In genomic region chr9:33153666-33154065, GRCh38 we compare ENCODE assay signal across 8 cellular contexts. TPM values are rescaled to one million over a fixed set of nuclear protein-coding genes. Genes with fewer than 3 reads are reported as not detected.
DNase-seq lines count a peak whose midpoint lies in the region; ATAC-seq and TF ChIP-seq lines count a peak whose summit lies in the region.

No MANE protein-coding gene starts in this region.

- H3K27me3 Mint-ChIP-seq in activated T-cell treated with anti-CD3 and anti-CD28 coated beads, Interleukin-2, amount 50 U/mL, for 24 hours: no peaks in the 10 kb centered on the region
- H3K27me3 Mint-ChIP-seq in WTC11 (ENCODE audit: low read depth): no peaks in the 10 kb centered on the region
- no peaks in the 10 kb centered on the region for H3K27me3 Mint-ChIP-seq in stimulated activated naive B cell treated with anti-CD40 and anti-IgM and Interleukin-4, amounts not matched to agents 10 μg/mL and 1 μg/mL and 100 μg/mL, for 72 hours

- POLR2A ChIA-PET in WTC11 (lab: Charles Lee): no interaction called here

- peaks cover 9% of the 10 kb centered on the region for H3K4me1 ChIP-seq in BE2C

- TF ChIP-seq CTCF in WTC11 (IDR thresholded peaks at IDR 0.05) (no peak), BE2C (IDR thresholded peaks at IDR 0.05; ENCODE audit: low read depth, low read length) (no peak)

- peak overlapping the region; percentile 83 for H3K27ac Mint-ChIP-seq in activated T-cell treated with anti-CD3 and anti-CD28 coated beads, Interleukin-2, amount 50 U/mL, for 24 hours
- peak overlapping the region; percentile 70; the same call in 1 of the 2 replicates for H3K27ac Mint-ChIP-seq in WTC11
- H3K27ac Mint-ChIP-seq in stimulated activated naive B cell treated with anti-CD40 and anti-IgM and Interleukin-4, amounts not matched to agents 10 μg/mL and 1 μg/mL and 100 μg/mL, for 72 hours: peak overlapping the region; percentile 91

- H3K36me3 Mint-ChIP-seq in activated T-cell treated with anti-CD3 and anti-CD28 coated beads, Interleukin-2, amount 50 U/mL, for 24 hours (ENCODE audit: low read depth): peaks cover 6% of the 10 kb centered on the region
- H3K36me3 Mint-ChIP-seq in WTC11: no peaks in the 10 kb centered on the region
- peaks cover 13 to 21% of the 10 kb centered on the region in 2 donors for H3K36me3 Mint-ChIP-seq in stimulated activated naive B cell treated with anti-CD40 and anti-IgM and Interleukin-4, amounts not matched to agents 10 μg/mL and 1 μg/mL and 100 μg/mL, for 72 hours

- intact Hi-C loops in left colon (cut with DNase I, micrococcal nuclease): no loop called here

- no peaks in the 10 kb centered on the region for H3K9me3 Mint-ChIP-seq in activated T-cell treated with anti-CD3 and anti-CD28 coated beads, Interleukin-2, amount 50 U/mL, for 24 hours
- no peaks in the 10 kb centered on the region for H3K9me3 Mint-ChIP-seq in WTC11
- no peaks in the 10 kb centered on the region for H3K9me3 Mint-ChIP-seq in stimulated activated naive B cell treated with anti-CD40 and anti-IgM and Interleukin-4, amounts not matched to agents 10 μg/mL and 1 μg/mL and 100 μg/mL, for 72 hours

- peak; percentile 41 for ATAC-seq in HG03060 (IDR thresholded peaks at IDR 0.05; ENCODE audit: low read depth, unreplicated experiment)
- ATAC-seq in WTC11: no peak
- ATAC-seq in stimulated activated naive B cell treated with anti-CD40 and anti-IgM and Interleukin-4, amounts not matched to agents 10 μg/mL and 1 μg/mL and 100 μg/mL, for 72 hours (replicated peaks): peak; percentile 74 to 76
- ATAC-seq in left colon: no peak

- H3K4me3 ChIP-seq in BE2C (ENCODE audit: low read depth, low read length): no peak overlapping the region

- peaks cover 84% of the 10 kb centered on the region for H3K4me1 Mint-ChIP-seq in activated T-cell treated with anti-CD3 and anti-CD28 coated beads, Interleukin-2, amount 50 U/mL, for 24 hours (ENCODE audit: low read depth)
- peaks cover 22% of the 10 kb centered on the region for H3K4me1 Mint-ChIP-seq in WTC11
- peaks cover 56 to 87% of the 10 kb centered on the region in 2 donors for H3K4me1 Mint-ChIP-seq in stimulated activated naive B cell treated with anti-CD40 and anti-IgM and Interleukin-4, amounts not matched to agents 10 μg/mL and 1 μg/mL and 100 μg/mL, for 72 hours

- no peaks in the 10 kb centered on the region for H3K36me3 ChIP-seq in BE2C

- DNase-seq in activated T-cell treated with anti-CD3 and anti-CD28 coated beads, Interleukin-2, amount 50 U/mL, for 24 hours: no peak
- no peak for DNase-seq in activated T-cell treated with anti-CD3 and anti-CD28 coated beads, Interleukin-2, amount 50 U/mL, for 48 hours
- no peak for DNase-seq in WTC11 (ENCODE audit: low spot score)
- DNase-seq in stimulated activated naive B cell treated with anti-CD40 and anti-IgM and Interleukin-4, amounts not matched to agents 10 μg/mL and 1 μg/mL and 100 μg/mL, for 72 hours: no peak
- no peak for DNase-seq in BE2C
- DNase-seq in left colon: no peak
- no peak for DNase-seq in stimulated activated CD4-positive, alpha-beta T cell treated with anti-CD3 and anti-CD28 coated beads, Interleukin-4, amount 100 ng/mL, for 1 hour

- H3K27me3 ChIP-seq in BE2C: no peaks in the 10 kb centered on the region

- no peak overlapping the region for H3K4me3 Mint-ChIP-seq in activated T-cell treated with anti-CD3 and anti-CD28 coated beads, Interleukin-2, amount 50 U/mL, for 24 hours
- 0 out of 2 replicates have a peak overlapping the region, but pooled peaks have one; percentile 31 for H3K4me3 Mint-ChIP-seq in WTC11
- peak overlapping the region; percentile 36 to 67 for H3K4me3 Mint-ChIP-seq in stimulated activated naive B cell treated with anti-CD40 and anti-IgM and Interleukin-4, amounts not matched to agents 10 μg/mL and 1 μg/mL and 100 μg/mL, for 72 hours

- H3K9me3 ChIP-seq in BE2C: no peaks in the 10 kb centered on the region

- CTCF ChIA-PET in WTC11 (lab: Charles Lee): no interaction called here

TF ChIP-seq in WTC11, 78 proteins besides CTCF, POLR2A, EP300 and RAD21:
- TF ChIP-seq CBFB (CRISPR knock-in tag; IDR thresholded peaks at IDR 0.05; ENCODE audit: low read depth) (no peak), GABPB1 (CRISPR knock-in tag; IDR thresholded peaks at IDR 0.05) (no peak), ZNF317 (CRISPR knock-in tag; IDR thresholded peaks at IDR 0.05; ENCODE audit: borderline replicate concordance, low read depth) (no peak), AFF4 (CRISPR knock-in tag; IDR thresholded peaks at IDR 0.05; ENCODE audit: borderline replicate concordance) (no peak), ZNF416 (CRISPR knock-in tag; IDR thresholded peaks at IDR 0.05) (no peak), ZBTB21 (CRISPR knock-in tag; IDR thresholded peaks at IDR 0.05; ENCODE audit: borderline replicate concordance) (no peak)
TF ChIP-seq in WTC11: peak in this region for 0.

RNA-seq across cellular contexts. Expression of gene B4GALT1, which starts 13.5 kb away (rescaled TPM):
- total RNA-seq in WTC11 (2021) (19.1 to 20.2 TPM (median 19.8 TPM) in 3 replicates), left colon (100 to 1,000 TPM; 106 to 115 TPM)
- polyA plus RNA-seq in BE2C (2012; ENCODE audit: insufficient read depth, insufficient read length, low read depth): 2.6 TPM

Comparison
In these comparisons a context has a peak if more than half of its experiments do, and no peak if none do; other contexts are left out.
1. ATAC-seq: peak in HG03060 (single experiment) and stimulated activated naive B cell treated with anti-CD40 and anti-IgM and Interleukin-4, amounts not matched to agents 10 μg/mL and 1 μg/mL and 100 μg/mL, for 72 hours (2 of 2); none in WTC11 (single experiment) and left colon (single experiment).
2. Peak in every context shown above with its lines, with median percentiles within 50 percentile points of each other: H3K27ac Mint-ChIP-seq.